ENCODE assay signal across 13 cellular contexts in the genomic region with DNA sequence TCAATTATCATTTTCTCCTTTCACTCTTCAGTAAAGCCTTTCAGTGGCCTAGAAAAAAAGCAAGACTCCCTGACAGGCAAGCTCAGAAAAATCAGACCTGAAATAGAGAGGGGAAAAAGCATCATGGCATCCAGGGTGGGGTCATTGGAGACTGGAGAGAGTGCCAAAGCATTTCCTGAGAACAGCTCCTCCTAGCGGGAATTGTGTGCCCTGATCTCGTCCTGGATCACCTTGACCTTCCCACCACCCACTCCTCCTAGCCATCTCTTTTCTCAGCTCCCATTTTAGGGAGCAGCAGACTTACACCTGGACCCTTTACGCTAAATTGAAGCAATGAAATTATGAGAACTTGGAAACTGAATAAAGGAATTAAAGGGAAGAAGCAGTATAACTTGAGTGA.
DNase-seq lines count a peak whose midpoint lies in the region; ATAC-seq and TF ChIP-seq lines count a peak whose summit lies in the region.
"Had no signal": no experiment of that assay in that cellular context is flagged by ENCODE, and none has a peak within 500 bp of the region (broad histone marks: within the 10 kb centered on the region; RNA-seq: fewer than 3 reads in every experiment).

No MANE protein-coding gene starts in this region.

- H3K4me3 ChIP-seq in DOHH2 (ENCODE audit: low read length) = no peak overlapping the region
- H3K4me3 ChIP-seq: lower lobe of right lung, prostate gland had no signal

- H3F3A ChIP-seq in DOHH2 (ENCODE audit: control insufficient read depth, insufficient read depth) = no peaks in the 10 kb centered on the region

- no peak overlapping the region for H3K27ac ChIP-seq in DOHH2 (ENCODE audit: low read depth, low read length)
- H3K27ac ChIP-seq: KMS-11, lower lobe of right lung, prostate gland had no signal

- DNase-seq in HFFc6 = no peak
- peak; percentile 71 for DNase-seq in SK-MEL-5 (ENCODE audit: low read depth, low spot score)
- peak; percentile 54 for DNase-seq in iPS-NIHi11 (ENCODE audit: low spot score)
- DNase-seq in sciatic nerve (ENCODE audit: low spot score) = no peak
- DNase-seq: lower lobe of right lung, T-helper 1 cell had no signal

- H4K20me1 ChIP-seq in DOHH2 (ENCODE audit: control insufficient read depth, insufficient read depth, low read depth, low read length) = no peaks in the 10 kb centered on the region

- no peaks in the 10 kb centered on the region for H3K79me2 ChIP-seq in DOHH2 (ENCODE audit: control insufficient read depth, low read length)

- H3K36me3 Mint-ChIP-seq in HFFc6 (ENCODE audit: low read depth) = no peaks in the 10 kb centered on the region
- H3K36me3 Mint-ChIP-seq: activated naive CD4-positive, alpha-beta T cell treated with anti-CD3 and anti-CD28 coated beads, Interleukin-2, amount 50 U/mL, for 24 hours had no signal

- intact Hi-C loops in sciatic nerve (cut with DNase I) = no loop called here

- no peaks in the 10 kb centered on the region; the same call in 1 of the 2 replicates for H3K9me3 Mint-ChIP-seq in HFFc6
- H3K9me3 Mint-ChIP-seq: activated naive CD4-positive, alpha-beta T cell treated with anti-CD3 and anti-CD28 coated beads, Interleukin-2, amount 50 U/mL, for 24 hours had no signal

- no peak overlapping the region for H3K27ac Mint-ChIP-seq in HFFc6
- H3K27ac Mint-ChIP-seq: activated naive CD4-positive, alpha-beta T cell treated with anti-CD3 and anti-CD28 coated beads, Interleukin-2, amount 50 U/mL, for 24 hours had no signal

- no peak overlapping the region for H3K4me3 Mint-ChIP-seq in HFFc6
- H3K4me3 Mint-ChIP-seq: activated naive CD4-positive, alpha-beta T cell treated with anti-CD3 and anti-CD28 coated beads, Interleukin-2, amount 50 U/mL, for 24 hours had no signal

- no peaks in the 10 kb centered on the region for H3K27me3 Mint-ChIP-seq in HFFc6 (ENCODE audit: insufficient read depth)

- no peaks in the 10 kb centered on the region for H3K4me1 ChIP-seq in DOHH2 (ENCODE audit: control insufficient read depth, low read length)
- H3K4me1 ChIP-seq: lower lobe of right lung, prostate gland had no signal

- H3K9me2 ChIP-seq in DOHH2 (replicated peaks; ENCODE audit: control insufficient read depth, low read length) = no peaks in the 10 kb centered on the region

- in situ Hi-C loops in SK-MEL-5 (cut with HindIII; ENCODE audit: low pct_unique_long_range_greater_than_20kb, low sequenced_read_pairs) = no loop called here

- no peaks in the 10 kb centered on the region for H3K4me1 Mint-ChIP-seq in HFFc6 (ENCODE audit: low read depth)
- H3K4me1 Mint-ChIP-seq: activated naive CD4-positive, alpha-beta T cell treated with anti-CD3 and anti-CD28 coated beads, Interleukin-2, amount 50 U/mL, for 24 hours had no signal

- H3K36me3 ChIP-seq in DOHH2 (ENCODE audit: control insufficient read depth, low read length) = no peaks in the 10 kb centered on the region
- H3K36me3 ChIP-seq: lower lobe of right lung, prostate gland had no signal

- H3K27me3 ChIP-seq in DOHH2 (ENCODE audit: control insufficient read depth, low read length) = no peaks in the 10 kb centered on the region

- no peak overlapping the region for H3K4me2 ChIP-seq in DOHH2 (ENCODE audit: low read length)
- H3K4me2 ChIP-seq: KMS-11 had no signal

- ATAC-seq in sciatic nerve (no peak), GM19467 (IDR thresholded peaks at IDR 0.05; ENCODE audit: unreplicated experiment) (no peak), GM21717 (IDR thresholded peaks at IDR 0.05; ENCODE audit: unreplicated experiment) (no peak), GM21381 (IDR thresholded peaks at IDR 0.05; ENCODE audit: unreplicated experiment) (no peak)
- ATAC-seq: lower lobe of right lung had no signal

- peak; percentile 58 for TF ChIP-seq CTCF in DOHH2 (IDR thresholded peaks at IDR 0.05; ENCODE audit: low read depth, low read length, poor library complexity, severe bottlenecking)
- TF ChIP-seq CTCF in HFFc6 (IDR thresholded peaks at IDR 0.05) = peak; percentile 54

- no peaks in the 10 kb centered on the region for H3K9me3 ChIP-seq in DOHH2 (ENCODE audit: control insufficient read depth, insufficient read depth, low read length)
- H3K9me3 ChIP-seq: lower lobe of right lung, prostate gland had no signal

Comparison
In these comparisons a context has a peak if more than half of its experiments do, and no peak if none do; other contexts are left out.
1. DNase-seq: peak in SK-MEL-5 (single experiment) and iPS-NIHi11 (single experiment); none in HFFc6 (single experiment) and sciatic nerve (single experiment).